ENCODE assay signal across 12 cellular contexts in the genomic region with DNA sequence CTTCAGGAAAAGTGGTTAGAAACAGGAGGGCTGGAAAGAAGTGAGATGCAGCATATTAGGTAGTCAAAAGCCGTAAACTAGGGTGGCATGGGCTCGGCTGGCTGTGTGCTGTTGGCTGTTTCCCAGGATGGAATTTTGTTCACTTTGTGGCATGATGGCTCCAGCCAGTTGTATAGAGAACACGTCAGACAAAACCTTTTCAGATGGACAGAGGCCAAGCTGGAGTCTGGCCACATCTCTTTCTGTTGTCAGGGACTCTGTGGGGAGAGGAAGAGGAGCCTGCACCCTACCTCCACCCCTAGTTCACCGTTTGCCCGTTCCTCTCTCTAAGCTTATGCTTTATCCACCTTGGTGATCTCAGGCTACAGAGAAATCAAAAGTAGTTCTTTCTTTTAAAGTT. TPM values are rescaled to one million over a fixed set of nuclear protein-coding genes. Genes with fewer than 3 reads are reported as not detected.
DNase-seq lines count a peak whose midpoint lies in the region; ATAC-seq and TF ChIP-seq lines count a peak whose summit lies in the region.
"Had no signal": no experiment of that assay in that cellular context is flagged by ENCODE, and none has a peak within 500 bp of the region (broad histone marks: within the 10 kb centered on the region; RNA-seq: fewer than 3 reads in every experiment).

No MANE protein-coding gene starts in this region.

- 47% methylated on average over 2 of the region's 5 CpGs; no CpG with 5 or more reads in 1 of the 2 experiments for WGBS in IMR-90 (ENCODE audit: extremely low coverage in 2 of 2, insufficient read length in 1 of 2), 2 experiments
- WGBS in right cardiac atrium = 38% methylated on average over 5 of the region's 5 CpGs

- H3K79me2 ChIP-seq in OCI-LY7 (ENCODE audit: insufficient read depth, low read depth, low read length) = no peaks in the 10 kb centered on the region

- H4K20me1 ChIP-seq in IMR-90 (ENCODE audit: insufficient read depth, low read length) (peaks cover 12% of the 10 kb centered on the region; the same call in 1 of the 2 replicates), OCI-LY7 (ENCODE audit: insufficient read depth, low read length) (no peaks in the 10 kb centered on the region)

- H3K9me2 ChIP-seq in OCI-LY7 (ENCODE audit: insufficient read depth, low read length) = no peaks in the 10 kb centered on the region

- no peak overlapping the region for H4K8ac ChIP-seq in IMR-90 (ENCODE audit: low read depth in 2 of 2, low read length in 2 of 2)

- H3K18ac ChIP-seq in IMR-90 (ENCODE audit: low read depth, low read length) = no peak overlapping the region

- no TSS peak for BruUV-seq in IMR-90 (replicated peaks; lab: Mats Ljungman, UMichigan)
- no TSS peak for BruUV-seq in OCI-LY7 (replicated peaks; lab: Mats Ljungman, UMichigan)

- in situ Hi-C loops in IMR-90 (cut with MboI; ENCODE audit: low sequenced_read_pairs) = no loop called here
- in situ Hi-C loops in gastrocnemius medialis (cut with MboI; ENCODE audit: low sequenced_read_pairs in 4 of 4) = no loop called here

- H3K27ac ChIP-seq in IMR-90 (ENCODE audit: insufficient read depth, low read length) (no peak overlapping the region), right cardiac atrium (ENCODE audit: low read length) (peak overlapping the region; percentile 77), OCI-LY7 (ENCODE audit: low read depth, low read length, poor library complexity, severe bottlenecking) (no peak overlapping the region), gastrocnemius medialis (peak overlapping the region in 1 of 4 donors; percentile 10)
- H3K27ac ChIP-seq: HL-60 had no signal

- H3K4me3 ChIP-seq in IMR-90 (ENCODE audit: insufficient read depth, low read depth, low read length) (no peak overlapping the region), right cardiac atrium (ENCODE audit: low read length) (no peak overlapping the region), OCI-LY7 (ENCODE audit: low read depth, low read length, poor library complexity, severe bottlenecking) (no peak overlapping the region), gastrocnemius medialis (no peak overlapping the region)

- H3K4me1 Mint-ChIP-seq in brain = peaks cover 30% of the 10 kb centered on the region

- H3K36me3 ChIP-seq in IMR-90 (ENCODE audit: control insufficient read depth, insufficient read depth, low read length) = peaks cover 7% of the 10 kb centered on the region; the same call in 1 of the 2 replicates
- H3K36me3 ChIP-seq in OCI-LY7 (ENCODE audit: insufficient read depth, low read length) = peaks cover 27% of the 10 kb centered on the region
- peaks cover 0 to 43% of the 10 kb centered on the region in 2 donors for H3K36me3 ChIP-seq in gastrocnemius medialis

- TF ChIP-seq RAD21 in IMR-90 (IDR thresholded peaks at IDR 0.05; ENCODE audit: low read length) = no peak

- no peak for ATAC-seq in IMR-90 (ENCODE audit: low read depth)
- ATAC-seq in right cardiac atrium = peak; percentile 79 to 85
- ATAC-seq in gastrocnemius medialis = no peak

- H2BK5ac ChIP-seq in IMR-90 (ENCODE audit: low read depth, low read length, poor library complexity, severe bottlenecking) = no peak overlapping the region

- no peak overlapping the region for H3K9ac ChIP-seq in IMR-90 (ENCODE audit: low read depth, low read length)

- H2BK20ac ChIP-seq in IMR-90 (ENCODE audit: low read depth, low read length) = no peak overlapping the region

- H4K5ac ChIP-seq in IMR-90 (ENCODE audit: low read depth, low read length) = no peak overlapping the region

- no peaks in the 10 kb centered on the region for H3K9me3 Mint-ChIP-seq in brain
- H3K9me3 Mint-ChIP-seq: central memory CD8-positive, alpha-beta T cell had no signal

- H3K23ac ChIP-seq in IMR-90 (ENCODE audit: low read depth, low read length) = no peak overlapping the region

- H3K14ac ChIP-seq in IMR-90 (replicated peaks; ENCODE audit: low read depth, low read length) = no peak overlapping the region

- DNase-seq in IMR-90 = peak; percentile 36
- peak; percentile 60 to 81 (median 72) for DNase-seq in right cardiac atrium
- peak; percentile 64 for DNase-seq in superior temporal gyrus (ENCODE audit: extremely low spot score)
- no peak for DNase-seq in NCI-H345 (lab: John Stamatoyannopoulos, UW)
- DNase-seq in OCI-LY7 (ENCODE audit: low spot score) = no peak
- no peak for DNase-seq in gastrocnemius medialis
- DNase-seq in DMS153 (lab: John Stamatoyannopoulos, UW) = no peak
- DNase-seq: DMS53, NCI-H187 had no signal

- H2AK5ac ChIP-seq in IMR-90 (ENCODE audit: low read depth, low read length) = no peak overlapping the region

- H3K56ac ChIP-seq in IMR-90 (ENCODE audit: extremely low read depth, insufficient read depth, low read length) = no peak overlapping the region

- TF ChIP-seq POLR2A in IMR-90 (IDR thresholded peaks at IDR 0.05; ENCODE audit: low read depth, low read length) (no peak), gastrocnemius medialis (IDR thresholded peaks at IDR 0.05) (no peak)

- H2BK15ac ChIP-seq in IMR-90 (ENCODE audit: low read depth, low read length) = 0 out of 3 replicates have a peak overlapping the region, but pooled peaks have one; percentile 8

- H3K9me1 ChIP-seq in IMR-90 (ENCODE audit: insufficient read depth, low read length) = peaks cover 7% of the 10 kb centered on the region

- no peaks in the 10 kb centered on the region for H3K9me3 ChIP-seq in IMR-90 (ENCODE audit: control insufficient read depth, insufficient read depth, low read length)
- H3K9me3 ChIP-seq in right cardiac atrium (ENCODE audit: control insufficient read depth, low read length) = no peaks in the 10 kb centered on the region
- H3K9me3 ChIP-seq in OCI-LY7 (ENCODE audit: low read length) = no peaks in the 10 kb centered on the region
- no peaks in the 10 kb centered on the region for H3K9me3 ChIP-seq in gastrocnemius medialis

- H2AK9ac ChIP-seq in IMR-90 (replicated peaks; ENCODE audit: low read depth, low read length, poor library complexity) = no peak overlapping the region

- H3K36me3 Mint-ChIP-seq in brain = peaks cover 49% of the 10 kb centered on the region

- H2BK120ac ChIP-seq in IMR-90 (ENCODE audit: low read depth, low read length) = 0 out of 2 replicates have a peak overlapping the region, but pooled peaks have one; percentile 0

- TF ChIP-seq CTCF in IMR-90 (conservative IDR thresholded peaks at IDR 0.05; ENCODE audit: low read depth, low read length) = no peak
- TF ChIP-seq CTCF in brain (conservative IDR thresholded peaks at IDR 0.05) = no peak
- TF ChIP-seq CTCF in OCI-LY7 (conservative IDR thresholded peaks at IDR 0.05; ENCODE audit: low read length) = no peak
- TF ChIP-seq CTCF in gastrocnemius medialis (IDR thresholded peaks at IDR 0.05 in 4 of 5, conservative IDR thresholded peaks at IDR 0.05 in 1 of 5) = no peak

- H3K4ac ChIP-seq in IMR-90 (ENCODE audit: low read depth, low read length) = no peak overlapping the region

- peak overlapping the region; percentile 28 to 90 (median 85) for H3K27ac Mint-ChIP-seq in brain

- H3K4me3 Mint-ChIP-seq in brain = peak overlapping the region in 4 of 5 experiments; percentile 17 to 75 (median 61)
- H3K4me3 Mint-ChIP-seq: central memory CD8-positive, alpha-beta T cell had no signal

- no peaks in the 10 kb centered on the region for H3K27me3 Mint-ChIP-seq in brain
- H3K27me3 Mint-ChIP-seq: central memory CD8-positive, alpha-beta T cell had no signal

- peaks cover 13 to 23% of the 10 kb centered on the region in 2 experiments for H3K79me1 ChIP-seq in IMR-90 (ENCODE audit: low read depth in 1 of 2, low read length in 2 of 2)

- H4K91ac ChIP-seq in IMR-90 (ENCODE audit: insufficient read depth, low read depth, low read length) = no peak overlapping the region

- no peak overlapping the region for H2AFZ ChIP-seq in IMR-90 (replicated peaks; ENCODE audit: low read length, poor library complexity)
- no peak overlapping the region for H2AFZ ChIP-seq in OCI-LY7 (ENCODE audit: low read length)

- POLR2A ChIA-PET in IMR-90 (lab: Charles Lee; ENCODE audit: unreplicated experiment) (no interaction called here), OCI-LY7 (lab: Charles Lee) (interaction anchor here (0.6 kb wide), 1 partner anchor 11 kb away, joined by 3 read pairs; no protein-coding TSS in a partner anchor)

- dilution Hi-C loops in IMR-90 (cut with HindIII; ENCODE audit: low sequenced_read_pairs, unreplicated experiment) = no loop called here

- H3K4me2 ChIP-seq in IMR-90 (ENCODE audit: low read depth, low read length) (no peak overlapping the region), OCI-LY7 (ENCODE audit: low read length) (no peak overlapping the region)

- H3K27me3 ChIP-seq in IMR-90 (ENCODE audit: control insufficient read depth, insufficient read depth, low read length) (no peaks in the 10 kb centered on the region), right cardiac atrium (ENCODE audit: control insufficient read depth, insufficient read depth) (no peaks in the 10 kb centered on the region), gastrocnemius medialis (no peaks in the 10 kb centered on the region)

- CTCF ChIA-PET in IMR-90 (lab: Yijun Ruan, JAX) (no interaction called here), OCI-LY7 (lab: Charles Lee; ENCODE audit: unreplicated experiment) (no interaction called here)

- intact Hi-C loops in IMR-90 (cut with micrococcal nuclease) (no loop called here), right cardiac atrium (cut with DNase I) (loop anchor here in 1 of 4 donors (10.0 kb wide), 1 partner anchor 67 kb away; no protein-coding TSS in a partner anchor), OCI-LY7 (cut with micrococcal nuclease; ENCODE audit: unreplicated experiment) (no loop called here), gastrocnemius medialis (cut with DNase I; ENCODE audit: low total_unique reads) (no loop called here)

- H3K4me1 ChIP-seq in IMR-90 (ENCODE audit: control insufficient read depth, insufficient read depth, low read length) (peaks cover 15% of the 10 kb centered on the region), right cardiac atrium (ENCODE audit: control insufficient read depth, insufficient read depth, low read length) (peaks cover 6% of the 10 kb centered on the region), OCI-LY7 (ENCODE audit: insufficient read depth, low read length, poor library complexity, severe bottlenecking) (no peaks in the 10 kb centered on the region), gastrocnemius medialis (peaks cover 14 to 30% of the 10 kb centered on the region in 2 donors)

RNA-seq across cellular contexts. Expression of gene C6orf89, which starts 22.0 kb away (rescaled TPM):
- 39.2 and 52.3 TPM in 2 replicates for total RNA-seq in IMR-90 (2012; rRNA removed)
- polyA plus RNA-seq in IMR-90 (2012; rRNA removed) = 26.8 and 30.8 TPM in 2 replicates
- 11.4 and 11.6 TPM in 2 replicates for polyA plus RNA-seq in IMR-90 (2012; cell fraction: cytosol; rRNA removed)
- polyA plus RNA-seq in IMR-90 (2012; cell fraction: nucleus; rRNA removed; ENCODE audit: low replicate concordance) = 11.0 and 26.3 TPM in 2 replicates
- 72.4 TPM for polyA plus RNA-seq in brain (ENCODE audit: insufficient read depth, low read depth, low replicate concordance)
- 10 to 100 TPM; 69.4 to 83.9 (median 79.1) TPM for total RNA-seq in right cardiac atrium
- 53.2 TPM for polyA plus RNA-seq in right cardiac atrium
- total RNA-seq in OCI-LY7 (2014; rRNA removed; shearing (Covaris generic)) = 14.7 and 20.1 TPM in 2 replicates
- 25.7 and 30.0 TPM in 2 replicates for total RNA-seq in OCI-LY7 (2022)
- 10 to 100 TPM; 30.8 to 53.2 (median 38.8) TPM for total RNA-seq in gastrocnemius medialis

RNA-seq across cellular contexts. Expression of gene PPIL1, which starts 33.2 kb away (rescaled TPM):
- 50.5 and 58.4 TPM in 2 replicates for total RNA-seq in IMR-90 (2012; rRNA removed)
- polyA plus RNA-seq in IMR-90 (2012; rRNA removed) = 25.9 and 28.4 TPM in 2 replicates
- 14.4 and 17.5 TPM in 2 replicates for polyA plus RNA-seq in IMR-90 (2012; cell fraction: cytosol; rRNA removed)
- 2.7 and 7.9 TPM in 2 replicates for polyA plus RNA-seq in IMR-90 (2012; cell fraction: nucleus; rRNA removed; ENCODE audit: low replicate concordance)
- polyA plus RNA-seq in brain (ENCODE audit: insufficient read depth, low read depth, low replicate concordance) = 36.9 TPM
- total RNA-seq in right cardiac atrium = 10 to 100 TPM; 49.4 to 72.4 (median 63.7) TPM
- 75.6 TPM for polyA plus RNA-seq in right cardiac atrium
- 34.6 and 38.9 TPM in 2 replicates for total RNA-seq in OCI-LY7 (2014; rRNA removed; shearing (Covaris generic))
- total RNA-seq in OCI-LY7 (2022) = 35.6 and 40.0 TPM in 2 replicates
- total RNA-seq in gastrocnemius medialis = 10 to 100 TPM in 3 of 4 donors, 1 to 10 TPM in 1; 5.4 to 18.7 (median 16.8) TPM

RNA-seq across cellular contexts. Expression of gene PI16, which starts 46.8 kb away (rescaled TPM):
- total RNA-seq in IMR-90 (2012; rRNA removed) = under 0.01 TPM in 1 of 2 replicates, not detected in the other
- 0.20 and 0.21 TPM in 2 replicates for polyA plus RNA-seq in IMR-90 (2012; rRNA removed)
- 0.13 and 0.53 TPM in 2 replicates for polyA plus RNA-seq in IMR-90 (2012; cell fraction: cytosol; rRNA removed)
- 0.28 and 0.29 TPM in 2 replicates for polyA plus RNA-seq in IMR-90 (2012; cell fraction: nucleus; rRNA removed; ENCODE audit: low replicate concordance)
- polyA plus RNA-seq in brain (ENCODE audit: insufficient read depth, low read depth, low replicate concordance) = 9.0 TPM
- 100 to 1,000 TPM in 1 of 4 donors, 10 to 100 TPM in 3; 35.0 to 125 (median 45.1) TPM for total RNA-seq in right cardiac atrium
- 69.5 TPM for polyA plus RNA-seq in right cardiac atrium
- total RNA-seq in OCI-LY7 (2014; rRNA removed; shearing (Covaris generic)) = not detected in 2 replicates
- total RNA-seq in OCI-LY7 (2022) = 0.30 TPM in 1 of 2 replicates, not detected in the other
- 1 to 10 TPM in 3 of 4 donors, under 1 TPM in 1; 0.87 to 3.2 (median 2.5) TPM for total RNA-seq in gastrocnemius medialis

Comparison
In these comparisons a context has a peak if more than half of its experiments do, and no peak if none do; other contexts are left out.
1. ATAC-seq: peak in right cardiac atrium (2 of 2); none in IMR-90 (single experiment) and gastrocnemius medialis (0 of 2).
2. DNase-seq: peak in IMR-90 (single experiment), right cardiac atrium (3 of 3) and superior temporal gyrus (single experiment); none in NCI-H345 (single experiment), OCI-LY7 (single experiment), gastrocnemius medialis (0 of 2) and DMS153 (single experiment).
3. RNA of gene PI16, which starts 46.8 kb away (total RNA-seq): 35.0 to 125 TPM in right cardiac atrium; 0.87 to 3.2 TPM in gastrocnemius medialis, 0.30 TPM in OCI-LY7 and under 0.01 TPM in IMR-90; every median in the first group is over 4 times any median in the second.